ENCODE assay signal across 14 cellular contexts in genomic region chr12:43333650-43334043, GRCh38.
DNase-seq lines count a peak whose midpoint lies in the region; TF ChIP-seq lines count a peak whose summit lies in the region.
"Had no signal": no experiment of that assay in that cellular context is flagged by ENCODE, and none has a peak within 500 bp of the region (broad histone marks: within the 10 kb centered on the region; RNA-seq: fewer than 3 reads in every experiment).

No MANE protein-coding gene starts in this region.

- CTCF ChIA-PET in HEK293 (lab: Yijun Ruan, JAX): interaction anchor here (0.8 kb wide), 1 partner anchor 42 kb away, joined by 3 read pairs; no protein-coding TSS in a partner anchor

- H3K36me3 Mint-ChIP-seq in mesothelial cell of epicardium: peaks cover 18% of the 10 kb centered on the region
- H3K36me3 Mint-ChIP-seq: CD4-positive, alpha-beta memory T cell had no signal

- DNase-seq in BE2C (peak; percentile 32), SK-N-DZ (ENCODE audit: low spot score) (peak; percentile 44), mesothelial cell of epicardium (ENCODE audit: low spot score in 2 of 2, unreplicated experiment in 2 of 2) (no peak), WERI-Rb-1 (no peak), NCI-H526 treated with DMSO at 0.1 percent for 48 hours (lab: John Stamatoyannopoulos, UW) (no peak), midbrain (lab: John Stamatoyannopoulos, UW) (no peak)
- DNase-seq: CD4-positive, alpha-beta memory T cell; DMS153; DMS79 treated with DMSO at 0.1 percent for 48 hours; GOT3 had no signal

- H3K27ac ChIP-seq in HEK293 (ENCODE audit: extremely low read depth, low read depth, low read length): no peak overlapping the region
- no peak overlapping the region for H3K27ac ChIP-seq in WERI-Rb-1
- H3K27ac ChIP-seq: C4-2B had no signal

- H3K36me3 ChIP-seq in BE2C (no peaks in the 10 kb centered on the region), HEK293 (ENCODE audit: control insufficient read depth in 2 of 2, insufficient read depth in 1 of 2, low read length in 2 of 2) (no peaks in the 10 kb centered on the region), WERI-Rb-1 (no peaks in the 10 kb centered on the region)
- H3K36me3 ChIP-seq: HAP-1 had no signal

- H3K4me3 Mint-ChIP-seq in mesothelial cell of epicardium: no peak overlapping the region
- H3K4me3 Mint-ChIP-seq: B cell; CD4-positive, alpha-beta memory T cell had no signal

- TF ChIP-seq CTCF in BE2C (IDR thresholded peaks at IDR 0.05; ENCODE audit: low read depth, low read length) (no peak), HEK293 (tag by site-specific recombination; IDR thresholded peaks at IDR 0.05) (no peak), mesothelial cell of epicardium (IDR thresholded peaks at IDR 0.05; ENCODE audit: unreplicated experiment) (no peak), WERI-Rb-1 (IDR thresholded peaks at IDR 0.05; ENCODE audit: low read depth, low read length) (no peak)

- H3K9me3 ChIP-seq in BE2C: no peaks in the 10 kb centered on the region; the same call in 1 of the 2 replicates
- H3K9me3 ChIP-seq in HEK293 (ENCODE audit: control insufficient read depth, insufficient read depth, low read depth, low read length): no peaks in the 10 kb centered on the region
- no peaks in the 10 kb centered on the region for H3K9me3 ChIP-seq in WERI-Rb-1 (ENCODE audit: severe bottlenecking)
- H3K9me3 ChIP-seq: HAP-1 had no signal

- H3K4me1 Mint-ChIP-seq in mesothelial cell of epicardium: peaks cover 43% of the 10 kb centered on the region
- H3K4me1 Mint-ChIP-seq: B cell; CD4-positive, alpha-beta memory T cell had no signal

- peaks cover 30% of the 10 kb centered on the region for H3K9me3 Mint-ChIP-seq in mesothelial cell of epicardium

- peak overlapping the region; percentile 83 for H3K27ac Mint-ChIP-seq in mesothelial cell of epicardium
- H3K27ac Mint-ChIP-seq: B cell; CD4-positive, alpha-beta memory T cell had no signal

- no peaks in the 10 kb centered on the region for H3K27me3 Mint-ChIP-seq in mesothelial cell of epicardium (ENCODE audit: low read depth)

- H3K27me3 ChIP-seq in BE2C (no peaks in the 10 kb centered on the region), WERI-Rb-1 (ENCODE audit: insufficient read depth, low read depth, severe bottlenecking) (no peaks in the 10 kb centered on the region)

- H3K4me3 ChIP-seq in BE2C (ENCODE audit: low read depth, low read length) (peak overlapping the region; percentile 6; the same call in 1 of the 2 replicates), HEK293 (ENCODE audit: low read depth, low read length) (no peak overlapping the region), WERI-Rb-1 (ENCODE audit: low read depth, low read length) (no peak overlapping the region)
- H3K4me3 ChIP-seq: HAP-1 had no signal

- POLR2A ChIA-PET in HEK293 (lab: Yijun Ruan, JAX): no interaction called here

- H3K4me1 ChIP-seq in BE2C (peaks cover 16% of the 10 kb centered on the region), HEK293 (ENCODE audit: control insufficient read depth, insufficient read depth, low read length) (peaks cover 14% of the 10 kb centered on the region)

TF ChIP-seq in HEK293, 187 proteins besides CTCF, POLR2A, EP300 and RAD21:
- TF ChIP-seq ZNF121 (tag by site-specific recombination; IDR thresholded peaks at IDR 0.05) (no peak), ZNF473 (tag by site-specific recombination; IDR thresholded peaks at IDR 0.05) (no peak), YY1 (tag by site-specific recombination; IDR thresholded peaks at IDR 0.05) (no peak)
- TF ChIP-seq, protein P1, sequence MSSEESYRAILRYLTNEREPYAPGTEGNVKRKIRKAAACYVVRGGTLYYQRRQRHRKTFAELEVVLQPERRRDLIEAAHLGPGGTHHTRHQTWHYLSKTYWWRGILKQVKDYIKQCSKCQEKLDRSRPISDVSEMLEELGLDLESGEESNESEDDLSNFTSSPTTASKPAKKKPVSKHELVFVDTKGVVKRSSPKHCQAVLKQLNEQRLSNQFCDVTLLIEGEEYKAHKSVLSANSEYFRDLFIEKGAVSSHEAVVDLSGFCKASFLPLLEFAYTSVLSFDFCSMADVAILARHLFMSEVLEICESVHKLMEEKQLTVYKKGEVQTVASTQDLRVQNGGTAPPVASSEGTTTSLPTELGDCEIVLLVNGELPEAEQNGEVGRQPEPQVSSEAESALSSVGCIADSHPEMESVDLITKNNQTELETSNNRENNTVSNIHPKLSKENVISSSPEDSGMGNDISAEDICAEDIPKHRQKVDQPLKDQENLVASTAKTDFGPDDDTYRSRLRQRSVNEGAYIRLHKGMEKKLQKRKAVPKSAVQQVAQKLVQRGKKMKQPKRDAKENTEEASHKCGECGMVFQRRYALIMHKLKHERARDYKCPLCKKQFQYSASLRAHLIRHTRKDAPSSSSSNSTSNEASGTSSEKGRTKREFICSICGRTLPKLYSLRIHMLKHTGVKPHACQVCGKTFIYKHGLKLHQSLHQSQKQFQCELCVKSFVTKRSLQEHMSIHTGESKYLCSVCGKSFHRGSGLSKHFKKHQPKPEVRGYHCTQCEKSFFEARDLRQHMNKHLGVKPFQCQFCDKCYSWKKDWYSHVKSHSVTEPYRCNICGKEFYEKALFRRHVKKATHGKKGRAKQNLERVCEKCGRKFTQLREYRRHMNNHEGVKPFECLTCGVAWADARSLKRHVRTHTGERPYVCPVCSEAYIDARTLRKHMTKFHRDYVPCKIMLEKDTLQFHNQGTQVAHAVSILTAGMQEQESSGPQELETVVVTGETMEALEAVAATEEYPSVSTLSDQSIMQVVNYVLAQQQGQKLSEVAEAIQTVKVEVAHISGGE (tag by site-specific recombination; conservative IDR thresholded peaks at IDR 0.05; ENCODE audit: low read depth): peak; percentile 78
- TF ChIP-seq, protein P2, sequence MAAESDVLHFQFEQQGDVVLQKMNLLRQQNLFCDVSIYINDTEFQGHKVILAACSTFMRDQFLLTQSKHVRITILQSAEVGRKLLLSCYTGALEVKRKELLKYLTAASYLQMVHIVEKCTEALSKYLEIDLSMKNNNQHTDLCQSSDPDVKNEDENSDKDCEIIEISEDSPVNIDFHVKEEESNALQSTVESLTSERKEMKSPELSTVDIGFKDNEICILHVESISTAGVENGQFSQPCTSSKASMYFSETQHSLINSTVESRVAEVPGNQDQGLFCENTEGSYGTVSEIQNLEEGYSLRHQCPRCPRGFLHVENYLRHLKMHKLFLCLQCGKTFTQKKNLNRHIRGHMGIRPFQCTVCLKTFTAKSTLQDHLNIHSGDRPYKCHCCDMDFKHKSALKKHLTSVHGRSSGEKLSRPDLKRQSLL (tag by site-specific recombination; IDR thresholded peaks at IDR 0.05): no peak

Comparison
In these comparisons a context has a peak if more than half of its experiments do, and no peak if none do; other contexts are left out.
1. DNase-seq: peak in BE2C (single experiment) and SK-N-DZ (single experiment); none in mesothelial cell of epicardium (0 of 2), WERI-Rb-1 (single experiment), NCI-H526 treated with DMSO at 0.1 percent for 48 hours (single experiment) and midbrain (single experiment).